ENCODE assay signal across 23 cellular contexts in the genomic region with DNA sequence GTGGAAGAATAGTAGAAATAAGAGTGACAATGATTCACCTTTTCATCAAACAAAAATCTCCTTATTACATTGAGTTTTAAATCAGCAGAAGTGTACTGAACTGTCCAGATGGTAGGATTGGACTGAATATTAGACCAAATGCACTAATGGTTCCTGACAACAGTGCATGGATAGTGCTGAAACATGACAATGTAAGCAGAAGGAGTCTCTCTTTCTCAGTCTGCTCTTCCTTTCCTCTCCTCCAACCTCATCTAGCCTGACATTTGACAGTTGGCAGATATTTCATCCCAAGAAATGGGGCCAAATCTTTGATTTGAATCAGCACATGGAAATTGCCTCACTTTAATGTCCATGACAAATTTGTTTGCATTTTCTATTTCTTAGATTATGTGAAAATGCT.
DNase-seq lines count a peak whose midpoint lies in the region; FAIRE-seq and TF ChIP-seq lines count a peak whose summit lies in the region.
"Had no signal": no experiment of that assay in that cellular context is flagged by ENCODE, and none has a peak within 500 bp of the region (broad histone marks: within the 10 kb centered on the region; RNA-seq: fewer than 3 reads in every experiment).

No MANE protein-coding gene starts in this region.

- no peak overlapping the region for H3K56ac ChIP-seq in H1 (replicated peaks; ENCODE audit: insufficient read length, low read depth, low read length)

- no peak overlapping the region for H3K27ac ChIP-seq in H1 (ENCODE audit: low read depth, low read length)
- H3K27ac ChIP-seq in neuronal stem cell (replicated peaks; ENCODE audit: low read length) = no peak overlapping the region
- H3K27ac ChIP-seq: A549; BLaER1 treated with 17β-estradiol and CSF1 and Interleukin-3, amounts not matched to agents 10 nM and 100 nM; GM23248 had no signal

- H3K4me2 ChIP-seq in H1 (ENCODE audit: insufficient read depth in 1 of 2, low read depth in 2 of 2, low read length in 2 of 2) = no peak overlapping the region
- H3K4me2 ChIP-seq in neuronal stem cell (ENCODE audit: insufficient read depth, low read length, poor library complexity, severe bottlenecking) = no peak overlapping the region
- H3K4me2 ChIP-seq: A549; BLaER1 treated with 17β-estradiol and CSF1 and Interleukin-3, amounts not matched to agents 10 nM and 100 nM had no signal

- H2BK5ac ChIP-seq in H1 (ENCODE audit: low read depth, low read length) (no peak overlapping the region), neuronal stem cell (ENCODE audit: low read length) (no peak overlapping the region)

- no peaks in the 10 kb centered on the region for H4K20me1 ChIP-seq in H1 (replicated peaks in 1 of 2; ENCODE audit: control insufficient read depth in 1 of 2, insufficient read depth in 2 of 2, low read length in 2 of 2)
- H4K20me1 ChIP-seq: BLaER1 treated with 17β-estradiol and CSF1 and Interleukin-3, amounts not matched to agents 10 nM and 100 nM had no signal

- H3K79me1 ChIP-seq in H1 (ENCODE audit: low read depth, low read length) (no peaks in the 10 kb centered on the region), neuronal stem cell (ENCODE audit: low read depth, low read length) (no peaks in the 10 kb centered on the region)

- no peaks in the 10 kb centered on the region for H3K23me2 ChIP-seq in H1 (ENCODE audit: low read depth, low read length)

- no peak overlapping the region for H2BK20ac ChIP-seq in H1 (ENCODE audit: low read length)

- no peak for TF ChIP-seq EP300 in H1 (IDR thresholded peaks at IDR 0.05; ENCODE audit: borderline replicate concordance in 1 of 2, low read depth in 2 of 2, low read length in 2 of 2)

- H2AK5ac ChIP-seq in H1 (ENCODE audit: low read depth, low read length) = no peak overlapping the region
- H2AK5ac ChIP-seq in neuronal stem cell (ENCODE audit: low read depth, low read length) = no peak overlapping the region

- no peak for TF ChIP-seq POLR2A in H1 (IDR thresholded peaks at IDR 0.05; ENCODE audit: control extremely low read depth in 1 of 2, low read depth in 2 of 2, low read length in 2 of 2)

- H3K23ac ChIP-seq in H1 (ENCODE audit: insufficient read length) (no peak overlapping the region), neuronal stem cell (ENCODE audit: low read depth, low read length, poor library complexity) (no peak overlapping the region)

- no peak for FAIRE-seq in H1 (lab: Jason Lieb, UNC)
- FAIRE-seq: A549, D721Med, GM12878, GM19239 had no signal

- CTCF ChIA-PET in H1 (lab: Charles Lee; ENCODE audit: partially characterized antibody) = no interaction called here

- H3K27me3 ChIP-seq in H1 (replicated peaks in 1 of 4; ENCODE audit: control insufficient read depth in 3 of 4, extremely low read depth in 1 of 4, insufficient read depth in 3 of 4, low read length in 3 of 4) = no peaks in the 10 kb centered on the region
- no peaks in the 10 kb centered on the region for H3K27me3 ChIP-seq in neuronal stem cell (ENCODE audit: control insufficient read depth in 3 of 3, insufficient read depth in 3 of 3, low read depth in 1 of 3, low read length in 3 of 3)
- H3K27me3 ChIP-seq: BE2C; BLaER1 treated with 17β-estradiol and CSF1 and Interleukin-3, amounts not matched to agents 10 nM and 100 nM had no signal

- no peak for TF ChIP-seq RAD21 in H1 (IDR thresholded peaks at IDR 0.05 in 1 of 2, conservative IDR thresholded peaks at IDR 0.05 in 1 of 2; ENCODE audit: low read depth in 2 of 2, low read length in 2 of 2)

- H3K18ac ChIP-seq in H1 (ENCODE audit: extremely low read depth, low read length) = no peak overlapping the region
- H3K18ac ChIP-seq in neuronal stem cell (ENCODE audit: low read length) = no peak overlapping the region

- DNase-seq in G401 (ENCODE audit: low spot score) = peak; percentile 92
- peak; percentile 19 for DNase-seq in NCI-H446 treated with DMSO at 0.1 percent for 48 hours (lab: John Stamatoyannopoulos, UW)
- DNase-seq in H1 (ENCODE audit: low read depth in 1 of 2, low spot score in 2 of 2) = no peak
- DNase-seq in neuronal stem cell (ENCODE audit: low spot score) = no peak
- DNase-seq in SHP77 (lab: John Stamatoyannopoulos, UW) = no peak
- DNase-seq in HK-2 (ENCODE audit: unreplicated experiment) = no peak
- DNase-seq: 8988T; ACHN; AML-193; BE2C; CD4-positive, alpha-beta T cell; CD8-positive, alpha-beta memory T cell; DMS153; DND-41; GDM1; GM23248; H9; HFFc6 had no signal

- H2BK12ac ChIP-seq in H1 (ENCODE audit: low read depth, low read length) (no peak overlapping the region), neuronal stem cell (ENCODE audit: low read length) (no peak overlapping the region)

- H3K79me2 ChIP-seq in H1 (ENCODE audit: control insufficient read depth in 1 of 2, insufficient read depth in 2 of 2, low read length in 2 of 2) = no peaks in the 10 kb centered on the region

- TF ChIP-seq CTCF in H1 (IDR thresholded peaks at IDR 0.05; ENCODE audit: control extremely low read depth in 1 of 3, insufficient read depth in 1 of 3, low read depth in 1 of 3, low read length in 3 of 3) = no peak

- H4K5ac ChIP-seq in H1 (ENCODE audit: insufficient read length, low read depth, low read length) = no peak overlapping the region

- no peak overlapping the region for H4K91ac ChIP-seq in H1 (replicated peaks; ENCODE audit: insufficient read length, low read length)
- H4K91ac ChIP-seq in neuronal stem cell (ENCODE audit: low read depth, low read length, poor library complexity) = no peak overlapping the region

- POLR2A ChIA-PET in H1 (lab: Charles Lee; ENCODE audit: partially characterized antibody) = no interaction called here

- H4K8ac ChIP-seq in H1 (ENCODE audit: extremely low read depth, insufficient read depth, low read length) (no peak overlapping the region), neuronal stem cell (ENCODE audit: low read depth, low read length) (no peak overlapping the region)

- H2AFZ ChIP-seq in H1 (ENCODE audit: low read length) = 0 out of 2 replicates have a peak overlapping the region, but pooled peaks have one; percentile 71
- no peak overlapping the region for H2AFZ ChIP-seq in neuronal stem cell (ENCODE audit: low read length)
- H2AFZ ChIP-seq: GM23248 had no signal

- no peak overlapping the region for H2BK15ac ChIP-seq in H1 (ENCODE audit: low read length)
- H2BK15ac ChIP-seq in neuronal stem cell (ENCODE audit: low read length) = no peak overlapping the region

- no peaks in the 10 kb centered on the region for H3K4me1 ChIP-seq in H1 (replicated peaks in 1 of 4; ENCODE audit: control insufficient read depth in 3 of 4, insufficient read depth in 4 of 4, low read length in 3 of 4)
- no peaks in the 10 kb centered on the region for H3K4me1 ChIP-seq in neuronal stem cell (ENCODE audit: control insufficient read depth in 2 of 2, insufficient read depth in 1 of 2, low read depth in 1 of 2, low read length in 2 of 2)
- H3K4me1 ChIP-seq: A549; BE2C; BLaER1 treated with 17β-estradiol and CSF1 and Interleukin-3, amounts not matched to agents 10 nM and 100 nM had no signal

- H3K9ac ChIP-seq in H1 (replicated peaks in 1 of 4; ENCODE audit: extremely low read depth in 1 of 4, low read depth in 3 of 4, low read length in 3 of 4) (no peak overlapping the region), neuronal stem cell (ENCODE audit: low read depth, low read length, poor library complexity) (no peak overlapping the region)
- H3K9ac ChIP-seq: BLaER1 treated with 17β-estradiol and CSF1 and Interleukin-3, amounts not matched to agents 10 nM and 100 nM; GM23248 had no signal

- H3K14ac ChIP-seq in H1 (ENCODE audit: insufficient read length) = no peak overlapping the region
- no peak overlapping the region for H3K14ac ChIP-seq in neuronal stem cell (ENCODE audit: low read length)

- H3K4ac ChIP-seq in H1 (replicated peaks; ENCODE audit: insufficient read length, low read depth, low read length) (peak overlapping the region; percentile 81), neuronal stem cell (ENCODE audit: low read length) (no peak overlapping the region)

- no peak overlapping the region for H2BK120ac ChIP-seq in H1 (replicated peaks; ENCODE audit: low read depth, low read length)
- no peak overlapping the region for H2BK120ac ChIP-seq in neuronal stem cell (ENCODE audit: low read depth, low read length)

- H3K36me3 ChIP-seq in H1 (ENCODE audit: control insufficient read depth in 2 of 4, insufficient read depth in 4 of 4, low read length in 3 of 4) (no peaks in the 10 kb centered on the region), neuronal stem cell (replicated peaks in 1 of 2; ENCODE audit: control insufficient read depth in 2 of 2, insufficient read depth in 2 of 2, low read length in 2 of 2) (no peaks in the 10 kb centered on the region)
- H3K36me3 ChIP-seq: BE2C; BLaER1 treated with 17β-estradiol and CSF1 and Interleukin-3, amounts not matched to agents 10 nM and 100 nM had no signal

- H3K9me3 ChIP-seq in H1 (ENCODE audit: insufficient read depth in 2 of 2, low read depth in 1 of 2, low read length in 1 of 2) (no peaks in the 10 kb centered on the region), neuronal stem cell (replicated peaks in 1 of 2; ENCODE audit: control insufficient read depth in 2 of 2, insufficient read depth in 1 of 2, low read depth in 1 of 2, low read length in 2 of 2) (no peaks in the 10 kb centered on the region)
- H3K9me3 ChIP-seq: A549; BE2C; BLaER1 treated with 17β-estradiol and CSF1 and Interleukin-3, amounts not matched to agents 10 nM and 100 nM had no signal

- H3K4me3 ChIP-seq in H1 (ENCODE audit: extremely low read depth in 1 of 4, insufficient read depth in 2 of 4, low read depth in 3 of 4, low read length in 4 of 4) (no peak overlapping the region), neuronal stem cell (ENCODE audit: low read length in 2 of 2) (no peak overlapping the region)
- H3K4me3 ChIP-seq: A549; BLaER1 treated with 17β-estradiol and CSF1 and Interleukin-3, amounts not matched to agents 10 nM and 100 nM; GM12878; GM23248 had no signal

- in situ Hi-C loops in G401 (cut with HindIII; ENCODE audit: low sequenced_read_pairs) = no loop called here

TF ChIP-seq in H1, 55 proteins besides CTCF, POLR2A, EP300 and RAD21:
- no peak for TF ChIP-seq HDAC6 (IDR thresholded peaks at IDR 0.05; ENCODE audit: low read depth, low read length)
- no peak for TF ChIP-seq KDM1A (IDR thresholded peaks at IDR 0.05; ENCODE audit: borderline replicate concordance, low read length)
- no peak for TF ChIP-seq CEBPB (IDR thresholded peaks at IDR 0.05; ENCODE audit: low read depth, low read length)
- no peak for TF ChIP-seq MAFK (IDR thresholded peaks at IDR 0.05; ENCODE audit: low read depth, low read length)
- no peak for TF ChIP-seq KDM5A (IDR thresholded peaks at IDR 0.05; ENCODE audit: low read length)
- TF ChIP-seq NRF1 (IDR thresholded peaks at IDR 0.05; ENCODE audit: low read depth, low read length) = no peak
- no peak for TF ChIP-seq SP1 (IDR thresholded peaks at IDR 0.05; ENCODE audit: low read depth, low read length)
- no peak for TF ChIP-seq SIN3A (conservative IDR thresholded peaks at IDR 0.05 in 1 of 2, IDR thresholded peaks at IDR 0.05 in 1 of 2; ENCODE audit: low read depth in 1 of 2, low read length in 2 of 2)
- no peak for TF ChIP-seq KDM4A (IDR thresholded peaks at IDR 0.05; ENCODE audit: low read depth, low read length, severe bottlenecking)

Comparison
In these comparisons a context has a peak if more than half of its experiments do, and no peak if none do; other contexts are left out.
1. DNase-seq: peak in G401 (single experiment) and NCI-H446 treated with DMSO at 0.1 percent for 48 hours (single experiment); none in H1 (0 of 2), neuronal stem cell (single experiment), SHP77 (0 of 2) and HK-2 (single experiment).